In genomic region chr1:200737647-200738296, GRCh38 we compare ENCODE assay signal across 8 cellular contexts. TPM values are rescaled to one million over a fixed set of nuclear protein-coding genes. Genes with fewer than 3 reads are reported as not detected.
DNase-seq lines count a peak whose midpoint lies in the region; ATAC-seq and TF ChIP-seq lines count a peak whose summit lies in the region.

No MANE protein-coding gene starts in this region.

- no peaks in the 10 kb centered on the region for H3K9me3 ChIP-seq in CD4-positive, CD25-positive, alpha-beta regulatory T cell (ENCODE audit: control insufficient read depth in 2 of 2, low read length in 2 of 2)
- H3K9me3 ChIP-seq in neural progenitor cell (ENCODE audit: low read depth): no peaks in the 10 kb centered on the region

- H3K79me2 ChIP-seq in neural progenitor cell (ENCODE audit: low read depth): peaks cover 33% of the 10 kb centered on the region

- peaks cover 23% of the 10 kb centered on the region for H3K4me1 ChIP-seq in CD4-positive, CD25-positive, alpha-beta regulatory T cell (ENCODE audit: control insufficient read depth, insufficient read depth, low read length, poor library complexity, severe bottlenecking)
- peaks cover 35% of the 10 kb centered on the region for H3K4me1 ChIP-seq in neural progenitor cell

- peaks cover 31% of the 10 kb centered on the region for H4K20me1 ChIP-seq in neural progenitor cell (ENCODE audit: low read depth)

- no peaks in the 10 kb centered on the region for H3K27me3 ChIP-seq in CD4-positive, CD25-positive, alpha-beta regulatory T cell (ENCODE audit: control insufficient read depth, insufficient read depth, low read length)
- H3K27me3 ChIP-seq in neural progenitor cell: peaks cover 10% of the 10 kb centered on the region

- H3K36me3 ChIP-seq in CD4-positive, CD25-positive, alpha-beta regulatory T cell (ENCODE audit: control insufficient read depth, insufficient read depth, low read length): no peaks in the 10 kb centered on the region
- peaks cover 4% of the 10 kb centered on the region for H3K36me3 ChIP-seq in neural progenitor cell

- no peak for TF ChIP-seq CTCF in neural progenitor cell (IDR thresholded peaks at IDR 0.05)
- TF ChIP-seq CTCF in lower leg skin (IDR thresholded peaks at IDR 0.05): no peak

- H3F3A ChIP-seq in neural progenitor cell (ENCODE audit: low read depth): peaks cover 27% of the 10 kb centered on the region

- peak overlapping the region; percentile 86 for H3K4me3 ChIP-seq in CD4-positive, CD25-positive, alpha-beta regulatory T cell (ENCODE audit: low read depth, low read length)
- H3K4me3 ChIP-seq in neural progenitor cell: no peak overlapping the region
- H3K4me3 ChIP-seq in lower leg skin (ENCODE audit: low read depth, poor library complexity, severe bottlenecking): no peak overlapping the region

- 73 to 86% methylated on average over 8 of the region's 8 CpGs for WGBS in lower leg skin, 2 donors

- H3K27me3 Mint-ChIP-seq in CD4-positive, CD25-positive, alpha-beta regulatory T cell: peaks cover 21% of the 10 kb centered on the region
- peaks cover 25% of the 10 kb centered on the region for H3K27me3 Mint-ChIP-seq in dendritic cell treated with granulocyte-macrophage colony-stimulating factor and Interleukin-4, amounts not matched to agents 40 ng/mL and 50 ng/mL, for 4 days
- H3K27me3 Mint-ChIP-seq in neural progenitor cell (ENCODE audit: insufficient read depth, low read depth): peaks cover 6% of the 10 kb centered on the region

- no peak overlapping the region for H3K27ac ChIP-seq in CD4-positive, CD25-positive, alpha-beta regulatory T cell (ENCODE audit: insufficient read depth, low read length, poor library complexity, severe bottlenecking)
- no peak overlapping the region for H3K27ac ChIP-seq in neural progenitor cell

- H3K9ac ChIP-seq in neural progenitor cell: no peak overlapping the region

- no peak for TF ChIP-seq POLR2A in lower leg skin (IDR thresholded peaks at IDR 0.05)

- H3K4me3 Mint-ChIP-seq in CD4-positive, CD25-positive, alpha-beta regulatory T cell: peak overlapping the region; percentile 90 to 98 (median 92)
- peak overlapping the region; percentile 99 for H3K4me3 Mint-ChIP-seq in dendritic cell treated with granulocyte-macrophage colony-stimulating factor and Interleukin-4, amounts not matched to agents 40 ng/mL and 50 ng/mL, for 4 days
- H3K4me3 Mint-ChIP-seq in neural progenitor cell: peak overlapping the region; percentile 99

- peak overlapping the region in 2 of 3 donors; percentile 74 to 94 for H3K27ac Mint-ChIP-seq in CD4-positive, CD25-positive, alpha-beta regulatory T cell
- H3K27ac Mint-ChIP-seq in dendritic cell treated with granulocyte-macrophage colony-stimulating factor and Interleukin-4, amounts not matched to agents 40 ng/mL and 50 ng/mL, for 4 days: peak overlapping the region; percentile 100
- peak overlapping the region; percentile 78 for H3K27ac Mint-ChIP-seq in neural progenitor cell

- DNase-seq in CD4-positive, CD25-positive, alpha-beta regulatory T cell: no peak
- DNase-seq in NAMALWA (ENCODE audit: low spot score): peak; percentile 32
- DNase-seq in neural progenitor cell (ENCODE audit: low spot score): no peak
- no peak for DNase-seq in lower leg skin (ENCODE audit: low spot score in 2 of 2)
- no peak for DNase-seq in cortex of kidney (lab: John Stamatoyannopoulos, UW)
- DNase-seq in hepatic stellate cell (ENCODE audit: low spot score): no peak

- H3K4me2 ChIP-seq in neural progenitor cell: peak overlapping the region; percentile 64

- intact Hi-C loops in dendritic cell treated with granulocyte-macrophage colony-stimulating factor and Interleukin-4, amounts not matched to agents 40 ng/mL and 50 ng/mL, for 4 days (cut with micrococcal nuclease): loop anchor here (5.0 kb wide), 2 partner anchors 70 to 115 kb away; partner anchors contain the start of genes DDX59 and KIF14
- intact Hi-C loops in lower leg skin (cut with DNase I; ENCODE audit: low total_unique reads): no loop called here

- peaks cover 13 to 33% (median 27%) of the 10 kb centered on the region in 4 donors for H3K4me1 Mint-ChIP-seq in CD4-positive, CD25-positive, alpha-beta regulatory T cell
- H3K4me1 Mint-ChIP-seq in dendritic cell treated with granulocyte-macrophage colony-stimulating factor and Interleukin-4, amounts not matched to agents 40 ng/mL and 50 ng/mL, for 4 days (ENCODE audit: low read depth): peaks cover 36% of the 10 kb centered on the region
- H3K4me1 Mint-ChIP-seq in neural progenitor cell: peaks cover 30% of the 10 kb centered on the region

- ATAC-seq in CD4-positive, CD25-positive, alpha-beta regulatory T cell (ENCODE audit: low read depth in 2 of 2): no peak
- no peak for ATAC-seq in HG02885 (IDR thresholded peaks at IDR 0.05; ENCODE audit: poor library complexity, unreplicated experiment)

- no peaks in the 10 kb centered on the region for H3K36me3 Mint-ChIP-seq in CD4-positive, CD25-positive, alpha-beta regulatory T cell
- H3K36me3 Mint-ChIP-seq in dendritic cell treated with granulocyte-macrophage colony-stimulating factor and Interleukin-4, amounts not matched to agents 40 ng/mL and 50 ng/mL, for 4 days (ENCODE audit: low read depth): peaks cover 8% of the 10 kb centered on the region
- no peaks in the 10 kb centered on the region for H3K36me3 Mint-ChIP-seq in neural progenitor cell

- no peaks in the 10 kb centered on the region for H3K9me3 Mint-ChIP-seq in CD4-positive, CD25-positive, alpha-beta regulatory T cell
- no peaks in the 10 kb centered on the region for H3K9me3 Mint-ChIP-seq in dendritic cell treated with granulocyte-macrophage colony-stimulating factor and Interleukin-4, amounts not matched to agents 40 ng/mL and 50 ng/mL, for 4 days
- no peaks in the 10 kb centered on the region for H3K9me3 Mint-ChIP-seq in neural progenitor cell

- no peak overlapping the region for H2AFZ ChIP-seq in neural progenitor cell (replicated peaks)

RNA-seq across cellular contexts. Expression of gene CAMSAP2, which starts 0.9 kb away (rescaled TPM):
- 8.4 TPM for total RNA-seq in CD4-positive, CD25-positive, alpha-beta regulatory T cell
- 1 to 10 TPM in 1 of 4 donors, under 1 TPM in 3; 0.13 to 1.3 (median 0.46) TPM for polyA plus RNA-seq in CD4-positive, CD25-positive, alpha-beta regulatory T cell
- total RNA-seq in neural progenitor cell (ENCODE audit: low replicate concordance) (28.2 and 43.9 TPM in 2 replicates), lower leg skin (10 to 100 TPM; 22.5 to 41.3 (median 36.1) TPM)
